ENCODE assay signal across 10 cellular contexts in the genomic region with DNA sequence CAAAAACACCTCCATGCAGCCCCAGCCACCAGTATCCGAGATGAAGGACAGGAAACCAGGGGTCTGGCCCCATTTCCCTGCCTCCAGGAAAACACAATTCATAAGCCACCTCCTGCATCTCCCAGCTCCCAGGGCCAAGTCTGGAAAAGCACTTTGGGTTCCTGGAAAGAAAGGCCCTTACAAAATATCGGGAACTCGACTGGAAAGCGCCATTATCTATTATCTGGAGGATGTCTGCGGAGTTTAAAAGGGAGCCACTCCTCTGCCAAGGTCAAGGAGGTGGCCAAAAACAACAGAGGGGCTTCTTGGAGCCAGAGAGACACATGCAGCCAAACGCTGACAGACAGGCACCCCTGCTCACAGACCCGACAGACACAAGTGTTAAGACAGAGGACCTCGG. TPM values are rescaled to one million over a fixed set of nuclear protein-coding genes. Genes with fewer than 3 reads are reported as not detected.
DNase-seq lines count a peak whose midpoint lies in the region; ATAC-seq and TF ChIP-seq lines count a peak whose summit lies in the region.
"Had no signal": no experiment of that assay in that cellular context is flagged by ENCODE, and none has a peak within 500 bp of the region (broad histone marks: within the 10 kb centered on the region; RNA-seq: fewer than 3 reads in every experiment).

No MANE protein-coding gene starts in this region.

- peaks cover 90% of the 10 kb centered on the region for H4K20me1 ChIP-seq in GM23338 (replicated peaks; ENCODE audit: insufficient read depth)

- H3K4me1 Mint-ChIP-seq in GM23338, result peaks cover 76% of the 10 kb centered on the region
- H3K4me1 Mint-ChIP-seq in activated naive CD8-positive, alpha-beta T cell (ENCODE audit: low read depth), result peaks cover 92% of the 10 kb centered on the region

- H3K27ac ChIP-seq in GM23338 (ENCODE audit: low read depth), result peak overlapping the region; percentile 37; the same call in 1 of the 2 replicates
- peak overlapping the region in 11 of 12 donors; percentile 36 to 98 (median 65) for H3K27ac ChIP-seq in heart left ventricle
- peak overlapping the region; percentile 61 for H3K27ac ChIP-seq in skeletal muscle tissue (ENCODE audit: low read depth, low read length)

- H2AFZ ChIP-seq in GM23338, result no peak overlapping the region

- H3K4me1 ChIP-seq in GM23338 (ENCODE audit: insufficient read depth) (peaks cover 61% of the 10 kb centered on the region), heart left ventricle (peaks cover 9 to 96% (median 66%) of the 10 kb centered on the region in 12 donors), skeletal muscle tissue (ENCODE audit: control insufficient read depth in 3 of 3, insufficient read depth in 3 of 3, low read length in 3 of 3) (peaks cover 46 to 58% (median 47%) of the 10 kb centered on the region in 3 donors)

- H3K36me3 Mint-ChIP-seq in GM23338 (ENCODE audit: low read depth), result peaks cover 29% of the 10 kb centered on the region
- H3K36me3 Mint-ChIP-seq in activated naive CD8-positive, alpha-beta T cell, result peaks cover 12% of the 10 kb centered on the region

- ATAC-seq in GM23338 (no peak), heart left ventricle (peak; percentile 11 to 38 (median 20)), GM18511 (IDR thresholded peaks at IDR 0.05; ENCODE audit: unreplicated experiment) (no peak), HG03135 (IDR thresholded peaks at IDR 0.05; ENCODE audit: unreplicated experiment) (no peak)

- H3K9me2 ChIP-seq in GM23338 (ENCODE audit: insufficient read depth), result no peaks in the 10 kb centered on the region

- intact Hi-C loops in heart left ventricle (cut with DNase I), result no loop called here

- 22 to 37% (median 25%) methylated on average over 8 of the region's 8 CpGs for WGBS in heart left ventricle, 4 donors

- H3K4me3 Mint-ChIP-seq in GM23338, result no peak overlapping the region
- peak overlapping the region; percentile 79 for H3K4me3 Mint-ChIP-seq in activated naive CD8-positive, alpha-beta T cell

- TF ChIP-seq CTCF in GM23338 (conservative IDR thresholded peaks at IDR 0.05; ENCODE audit: low read depth in 2 of 2), result no peak
- TF ChIP-seq CTCF in heart left ventricle (IDR thresholded peaks at IDR 0.05), result no peak

- TF ChIP-seq POLR2A in heart left ventricle (IDR thresholded peaks at IDR 0.05), result no peak

- no peaks in the 10 kb centered on the region for H3K9me3 Mint-ChIP-seq in GM23338
- H3K9me3 Mint-ChIP-seq in activated naive CD8-positive, alpha-beta T cell (ENCODE audit: low read depth), result no peaks in the 10 kb centered on the region

- H3K27me3 ChIP-seq in GM23338 (ENCODE audit: insufficient read depth), result no peaks in the 10 kb centered on the region
- no peaks in the 10 kb centered on the region for H3K27me3 ChIP-seq in heart left ventricle
- H3K27me3 ChIP-seq in skeletal muscle tissue (ENCODE audit: control insufficient read depth in 3 of 3, insufficient read depth in 3 of 3, low read length in 3 of 3), result peaks cover 0 to 1% (median 0%) of the 10 kb centered on the region in 3 donors

- 0 out of 2 replicates have a peak, but pooled peaks cover 8% of the 10 kb centered on the region for H3F3A ChIP-seq in GM23338 (replicated peaks; ENCODE audit: low read depth)

- H3K79me2 ChIP-seq in GM23338 (replicated peaks; ENCODE audit: insufficient read depth), result peaks cover 100% of the 10 kb centered on the region

- peaks cover 0 to 5% (median 0%) of the 10 kb centered on the region in 12 donors for H3K9me3 ChIP-seq in heart left ventricle
- no peaks in the 10 kb centered on the region for H3K9me3 ChIP-seq in skeletal muscle tissue (ENCODE audit: control insufficient read depth in 3 of 3, low read length in 3 of 3)

- H3K9ac ChIP-seq in skeletal muscle tissue (ENCODE audit: low read depth in 1 of 3, low read length in 3 of 3), result no peak overlapping the region

- peak overlapping the region; percentile 61; the same call in 1 of the 2 replicates for H3K4me2 ChIP-seq in GM23338

- peaks cover 6% of the 10 kb centered on the region for H3K27me3 Mint-ChIP-seq in GM23338 (ENCODE audit: insufficient read depth, low read depth, poor library complexity)
- H3K27me3 Mint-ChIP-seq in activated naive CD8-positive, alpha-beta T cell, result no peaks in the 10 kb centered on the region

- H3K4me3 ChIP-seq in GM23338, result no peak overlapping the region
- H3K4me3 ChIP-seq in heart left ventricle, result no peak overlapping the region
- H3K4me3 ChIP-seq in skeletal muscle tissue (ENCODE audit: low read length in 3 of 3), result no peak overlapping the region

- no peak for DNase-seq in GM23338 (ENCODE audit: low spot score)
- peak in 1 of 5 donors; percentile 30 for DNase-seq in heart left ventricle
- no peak for DNase-seq in DMS153 treated with DMSO at 0.1 percent for 48 hours (lab: John Stamatoyannopoulos, UW; ENCODE audit: unreplicated experiment)
- no peak for DNase-seq in SW480 (ENCODE audit: low spot score)
- DNase-seq: COR-L47, NCI-H1930 had no signal

- no peak overlapping the region; the same call in 1 of the 2 replicates for H3K27ac Mint-ChIP-seq in GM23338
- peak overlapping the region; percentile 98 for H3K27ac Mint-ChIP-seq in activated naive CD8-positive, alpha-beta T cell

- H3K36me3 ChIP-seq in GM23338 (ENCODE audit: insufficient read depth) (no peaks in the 10 kb centered on the region), heart left ventricle (peaks cover 0 to 34% (median 22%) of the 10 kb centered on the region in 9 donors), skeletal muscle tissue (ENCODE audit: control insufficient read depth in 3 of 3, insufficient read depth in 3 of 3, low read length in 3 of 3) (peaks cover 0 to 4% (median 0%) of the 10 kb centered on the region in 3 donors)

TF ChIP-seq in GM23338, 12 proteins besides CTCF, POLR2A, EP300 and RAD21:
- no peak for TF ChIP-seq NANOG (IDR thresholded peaks at IDR 0.05; ENCODE audit: borderline replicate concordance)
- TF ChIP-seq, protein P1, sequence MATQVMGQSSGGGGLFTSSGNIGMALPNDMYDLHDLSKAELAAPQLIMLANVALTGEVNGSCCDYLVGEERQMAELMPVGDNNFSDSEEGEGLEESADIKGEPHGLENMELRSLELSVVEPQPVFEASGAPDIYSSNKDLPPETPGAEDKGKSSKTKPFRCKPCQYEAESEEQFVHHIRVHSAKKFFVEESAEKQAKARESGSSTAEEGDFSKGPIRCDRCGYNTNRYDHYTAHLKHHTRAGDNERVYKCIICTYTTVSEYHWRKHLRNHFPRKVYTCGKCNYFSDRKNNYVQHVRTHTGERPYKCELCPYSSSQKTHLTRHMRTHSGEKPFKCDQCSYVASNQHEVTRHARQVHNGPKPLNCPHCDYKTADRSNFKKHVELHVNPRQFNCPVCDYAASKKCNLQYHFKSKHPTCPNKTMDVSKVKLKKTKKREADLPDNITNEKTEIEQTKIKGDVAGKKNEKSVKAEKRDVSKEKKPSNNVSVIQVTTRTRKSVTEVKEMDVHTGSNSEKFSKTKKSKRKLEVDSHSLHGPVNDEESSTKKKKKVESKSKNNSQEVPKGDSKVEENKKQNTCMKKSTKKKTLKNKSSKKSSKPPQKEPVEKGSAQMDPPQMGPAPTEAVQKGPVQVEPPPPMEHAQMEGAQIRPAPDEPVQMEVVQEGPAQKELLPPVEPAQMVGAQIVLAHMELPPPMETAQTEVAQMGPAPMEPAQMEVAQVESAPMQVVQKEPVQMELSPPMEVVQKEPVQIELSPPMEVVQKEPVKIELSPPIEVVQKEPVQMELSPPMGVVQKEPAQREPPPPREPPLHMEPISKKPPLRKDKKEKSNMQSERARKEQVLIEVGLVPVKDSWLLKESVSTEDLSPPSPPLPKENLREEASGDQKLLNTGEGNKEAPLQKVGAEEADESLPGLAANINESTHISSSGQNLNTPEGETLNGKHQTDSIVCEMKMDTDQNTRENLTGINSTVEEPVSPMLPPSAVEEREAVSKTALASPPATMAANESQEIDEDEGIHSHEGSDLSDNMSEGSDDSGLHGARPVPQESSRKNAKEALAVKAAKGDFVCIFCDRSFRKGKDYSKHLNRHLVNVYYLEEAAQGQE (IDR thresholded peaks at IDR 0.05; ENCODE audit: unreplicated experiment), result no peak
- TF ChIP-seq JUNB (IDR thresholded peaks at IDR 0.05; ENCODE audit: unreplicated experiment), result no peak
- TF ChIP-seq STAT1 (IDR thresholded peaks at IDR 0.05; ENCODE audit: unreplicated experiment), result no peak
- TF ChIP-seq ZNF331 (CRISPR knock-in tag; IDR thresholded peaks at IDR 0.05; ENCODE audit: low read depth), result no peak
- no peak for TF ChIP-seq POLR2AphosphoS5 (IDR thresholded peaks at IDR 0.05; ENCODE audit: low read depth)
- TF ChIP-seq EZH2phosphoT487 (IDR thresholded peaks at IDR 0.05; ENCODE audit: unreplicated experiment), result no peak
- no peak for TF ChIP-seq EZH2 (IDR thresholded peaks at IDR 0.05; ENCODE audit: low read depth, unreplicated experiment)
- no peak for TF ChIP-seq CREB1 (CRISPR knock-in tag; IDR thresholded peaks at IDR 0.05; ENCODE audit: low read depth)
- TF ChIP-seq, protein P2, sequence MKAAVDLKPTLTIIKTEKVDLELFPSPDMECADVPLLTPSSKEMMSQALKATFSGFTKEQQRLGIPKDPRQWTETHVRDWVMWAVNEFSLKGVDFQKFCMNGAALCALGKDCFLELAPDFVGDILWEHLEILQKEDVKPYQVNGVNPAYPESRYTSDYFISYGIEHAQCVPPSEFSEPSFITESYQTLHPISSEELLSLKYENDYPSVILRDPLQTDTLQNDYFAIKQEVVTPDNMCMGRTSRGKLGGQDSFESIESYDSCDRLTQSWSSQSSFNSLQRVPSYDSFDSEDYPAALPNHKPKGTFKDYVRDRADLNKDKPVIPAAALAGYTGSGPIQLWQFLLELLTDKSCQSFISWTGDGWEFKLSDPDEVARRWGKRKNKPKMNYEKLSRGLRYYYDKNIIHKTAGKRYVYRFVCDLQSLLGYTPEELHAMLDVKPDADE (IDR thresholded peaks at IDR 0.05), result no peak

RNA-seq across cellular contexts. Expression of a gene that starts 9.8 kb away (rescaled TPM):
- 257 and 280 TPM in 2 replicates for total RNA-seq in GM23338 (2014; rRNA removed; shearing (Covaris generic))
- polyA plus RNA-seq in GM23338 (2016; fragmentation: Nextera tagmentation; extraction: Ambion mirVana) (121 and 129 TPM in 2 replicates), heart left ventricle (10 to 100 TPM; 48.4 to 88.2 TPM)
- total RNA-seq in heart left ventricle (100 to 1,000 TPM in 6 of 9 donors, 10 to 100 TPM in 3; 63.6 to 252 (median 110) TPM), skeletal muscle tissue (44.9 TPM)

Comparison
In these comparisons a context has a peak if more than half of its experiments do, and no peak if none do; other contexts are left out.
1. ATAC-seq: peak in heart left ventricle (4 of 4); none in GM23338 (single experiment), GM18511 (single experiment) and HG03135 (single experiment).
2. Peak in every context shown above with its lines, with median percentiles within 50 percentile points of each other: H3K27ac ChIP-seq.